In genomic region chr4:111773858-111774257, GRCh38 we compare ENCODE assay signal across 16 cellular contexts.
A peak's percentile ranks its signal among the peaks of the same experiment; 100 is the strongest.
DNase-seq lines count a peak whose midpoint lies in the region; ATAC-seq, FAIRE-seq and TF ChIP-seq lines count a peak whose summit lies in the region.
"Had no signal": no experiment of that assay in that cellular context is flagged by ENCODE, and none has a peak within 500 bp of the region (broad histone marks: within the 10 kb centered on the region; RNA-seq: fewer than 3 reads in every experiment).

No MANE protein-coding gene starts in this region.

- H3K27ac ChIP-seq in foreskin keratinocyte (no peak overlapping the region), thyroid gland (no peak overlapping the region), pancreas (no peak overlapping the region)
- H3K27ac ChIP-seq: C4-2B had no signal

- no peak for FAIRE-seq in pancreas (lab: Jason Lieb, UNC)

- no peaks in the 10 kb centered on the region for H3K27me3 ChIP-seq in foreskin keratinocyte
- no peaks in the 10 kb centered on the region for H3K27me3 ChIP-seq in thyroid gland
- H3K27me3 ChIP-seq in pancreas, result no peaks in the 10 kb centered on the region

- ATAC-seq in foreskin keratinocyte, result no peak
- no peak for ATAC-seq in pancreas
- ATAC-seq: activated naive CD4-positive, alpha-beta T cell treated with anti-CD3 and anti-CD28 coated beads, Interleukin-2, amount 50 U/mL, for 72 hours; effector memory CD8-positive, alpha-beta T cell; PC-3; SK-N-SH treated with all-trans-retinoic acid at 6 μM for 48 hours had no signal

- no peaks in the 10 kb centered on the region for H3K36me3 ChIP-seq in thyroid gland
- no peaks in the 10 kb centered on the region for H3K36me3 ChIP-seq in pancreas

- no peak overlapping the region for H3K4me3 ChIP-seq in thyroid gland (replicated peaks in 1 of 3)
- no peak overlapping the region for H3K4me3 ChIP-seq in pancreas

- 20 to 32% methylated on average over 3 of the region's 3 CpGs for WGBS in thyroid gland, 2 donors
- WGBS in pancreas, 2 donors, result 40 to 53% methylated on average over 3 of the region's 3 CpGs

- DNase-seq in NCI-H1105 treated with DMSO at 0.1 percent for 48 hours (lab: John Stamatoyannopoulos, UW), result peak; percentile 41
- DNase-seq in NCI-H1105 (lab: John Stamatoyannopoulos, UW), result no peak
- peak; percentile 92 for DNase-seq in NCI-H69 (lab: John Stamatoyannopoulos, UW)
- DNase-seq in foreskin keratinocyte, result peak; percentile 37 to 72
- DNase-seq in thyroid gland, result peak; percentile 28 to 39
- DNase-seq in activated naive CD4-positive, alpha-beta T cell (lab: John Stamatoyannopoulos, UW), result no peak
- no peak for DNase-seq in erythroblast (lab: John Stamatoyannopoulos, UW)
- DNase-seq in pancreas, result no peak
- DNase-seq: activated CD4-positive, alpha-beta T cell treated with anti-CD3 and anti-CD28 coated beads, Interleukin-2, amount 10 ng/mL, durations not matched to agents 24 days and 14 days; effector memory CD8-positive, alpha-beta T cell; NCI-H1694; NCI-H510A; PC-3 had no signal

- TF ChIP-seq POLR2A in thyroid gland (IDR thresholded peaks at IDR 0.05) (no peak), erythroblast (IDR thresholded peaks at IDR 0.05; ENCODE audit: low read length) (no peak)

- TF ChIP-seq CTCF in foreskin keratinocyte (conservative IDR thresholded peaks at IDR 0.05) (no peak), thyroid gland (IDR thresholded peaks at IDR 0.05) (no peak), pancreas (IDR thresholded peaks at IDR 0.05) (no peak)

- intact Hi-C loops in thyroid gland (cut with DNase I), result no loop called here
- intact Hi-C loops in pancreas (cut with DNase I), result no loop called here

- no peaks in the 10 kb centered on the region for H3K9me3 ChIP-seq in thyroid gland
- no peaks in the 10 kb centered on the region for H3K9me3 ChIP-seq in pancreas

- H3K4me1 ChIP-seq in foreskin keratinocyte (peaks cover 12% of the 10 kb centered on the region), thyroid gland (no peaks in the 10 kb centered on the region), pancreas (no peaks in the 10 kb centered on the region)

Comparison
In these comparisons a context has a peak if more than half of its experiments do, and no peak if none do; other contexts are left out.
1. DNase-seq: peak in NCI-H1105 treated with DMSO at 0.1 percent for 48 hours (single experiment), NCI-H69 (single experiment), foreskin keratinocyte (2 of 2) and thyroid gland (2 of 2); none in NCI-H1105 (single experiment), activated naive CD4-positive, alpha-beta T cell (0 of 4), erythroblast (0 of 2) and pancreas (0 of 6).